1 cellular context compared by ENCODE assay signal in genomic region chr18:8162797-8163196, GRCh38.
TF ChIP-seq lines count a peak whose summit lies in the region.

No MANE protein-coding gene starts in this region.

TF ChIP-seq in HEK293, 187 proteins besides CTCF, POLR2A, EP300 and RAD21 (continued from another document):
- TF ChIP-seq PRDM10 (tag by site-specific recombination; IDR thresholded peaks at IDR 0.05) (peak; percentile 33), ZBTB1 (tag by site-specific recombination; IDR thresholded peaks at IDR 0.05) (no peak), ZNF311 (tag by site-specific recombination; IDR thresholded peaks at IDR 0.05; ENCODE audit: borderline replicate concordance) (no peak), ZNF274 (IDR thresholded peaks at IDR 0.05; ENCODE audit: low read length) (no peak), ZNF274 (tag by site-specific recombination; IDR thresholded peaks at IDR 0.05; ENCODE audit: borderline replicate concordance) (no peak), ZSCAN18 (tag by site-specific recombination; IDR thresholded peaks at IDR 0.05) (no peak), HOXA7 (CRISPR knock-in tag; IDR thresholded peaks at IDR 0.05; ENCODE audit: borderline replicate concordance) (no peak), ZNF639 (tag by site-specific recombination; IDR thresholded peaks at IDR 0.05) (no peak), ZNF391 (tag by site-specific recombination; IDR thresholded peaks at IDR 0.05; ENCODE audit: borderline replicate concordance, low read depth) (no peak), ZSCAN4 (tag by site-specific recombination; IDR thresholded peaks at IDR 0.05) (no peak), REPIN1 (tag by site-specific recombination; IDR thresholded peaks at IDR 0.05; ENCODE audit: low read depth) (no peak), GFI1B (tag by site-specific recombination; IDR thresholded peaks at IDR 0.05) (no peak), ZBTB8A (tag by site-specific recombination; IDR thresholded peaks at IDR 0.05) (peak; percentile 43; the same call in 1 of the 2 replicates), ZNF211 (tag by site-specific recombination; IDR thresholded peaks at IDR 0.05; ENCODE audit: low read depth) (no peak), ZNF623 (tag by site-specific recombination; IDR thresholded peaks at IDR 0.05) (no peak), ZNF423 (tag by site-specific recombination; IDR thresholded peaks at IDR 0.05) (no peak), ZNF341 (tag by site-specific recombination; IDR thresholded peaks at IDR 0.05; ENCODE audit: low read depth) (no peak), ZNF555 (tag by site-specific recombination; conservative IDR thresholded peaks at IDR 0.05) (no peak), ZNF335 (tag by site-specific recombination; conservative IDR thresholded peaks at IDR 0.05) (no peak), ZNF121 (tag by site-specific recombination; IDR thresholded peaks at IDR 0.05) (no peak), SP7 (tag by site-specific recombination; IDR thresholded peaks at IDR 0.05) (no peak)
- TF ChIP-seq, protein P1, sequence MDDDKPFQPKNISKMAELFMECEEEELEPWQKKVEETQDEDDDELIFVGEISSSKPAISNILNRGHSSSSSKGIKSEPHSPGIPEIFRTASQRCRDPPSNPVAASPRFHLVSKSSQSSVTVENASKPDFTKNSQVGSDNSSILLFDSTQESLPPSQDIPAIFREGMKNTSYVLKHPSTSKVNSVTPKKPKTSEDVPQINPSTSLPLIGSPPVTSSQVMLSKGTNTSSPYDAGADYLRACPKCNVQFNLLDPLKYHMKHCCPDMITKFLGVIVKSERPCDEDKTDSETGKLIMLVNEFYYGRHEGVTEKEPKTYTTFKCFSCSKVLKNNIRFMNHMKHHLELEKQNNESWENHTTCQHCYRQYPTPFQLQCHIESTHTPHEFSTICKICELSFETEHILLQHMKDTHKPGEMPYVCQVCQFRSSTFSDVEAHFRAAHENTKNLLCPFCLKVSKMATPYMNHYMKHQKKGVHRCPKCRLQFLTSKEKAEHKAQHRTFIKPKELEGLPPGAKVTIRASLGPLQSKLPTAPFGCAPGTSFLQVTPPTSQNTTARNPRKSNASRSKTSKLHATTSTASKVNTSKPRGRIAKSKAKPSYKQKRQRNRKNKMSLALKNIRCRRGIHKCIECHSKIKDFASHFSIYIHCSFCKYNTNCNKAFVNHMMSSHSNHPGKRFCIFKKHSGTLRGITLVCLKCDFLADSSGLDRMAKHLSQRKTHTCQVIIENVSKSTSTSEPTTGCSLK (tag by site-specific recombination; IDR thresholded peaks at IDR 0.05), result no peak
- TF ChIP-seq, protein P2, sequence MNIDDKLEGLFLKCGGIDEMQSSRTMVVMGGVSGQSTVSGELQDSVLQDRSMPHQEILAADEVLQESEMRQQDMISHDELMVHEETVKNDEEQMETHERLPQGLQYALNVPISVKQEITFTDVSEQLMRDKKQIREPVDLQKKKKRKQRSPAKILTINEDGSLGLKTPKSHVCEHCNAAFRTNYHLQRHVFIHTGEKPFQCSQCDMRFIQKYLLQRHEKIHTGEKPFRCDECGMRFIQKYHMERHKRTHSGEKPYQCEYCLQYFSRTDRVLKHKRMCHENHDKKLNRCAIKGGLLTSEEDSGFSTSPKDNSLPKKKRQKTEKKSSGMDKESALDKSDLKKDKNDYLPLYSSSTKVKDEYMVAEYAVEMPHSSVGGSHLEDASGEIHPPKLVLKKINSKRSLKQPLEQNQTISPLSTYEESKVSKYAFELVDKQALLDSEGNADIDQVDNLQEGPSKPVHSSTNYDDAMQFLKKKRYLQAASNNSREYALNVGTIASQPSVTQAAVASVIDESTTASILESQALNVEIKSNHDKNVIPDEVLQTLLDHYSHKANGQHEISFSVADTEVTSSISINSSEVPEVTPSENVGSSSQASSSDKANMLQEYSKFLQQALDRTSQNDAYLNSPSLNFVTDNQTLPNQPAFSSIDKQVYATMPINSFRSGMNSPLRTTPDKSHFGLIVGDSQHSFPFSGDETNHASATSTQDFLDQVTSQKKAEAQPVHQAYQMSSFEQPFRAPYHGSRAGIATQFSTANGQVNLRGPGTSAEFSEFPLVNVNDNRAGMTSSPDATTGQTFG (tag by site-specific recombination; IDR thresholded peaks at IDR 0.05; ENCODE audit: borderline replicate concordance), result no peak
